ENCODE assay signal across 8 cellular contexts in the genomic region with DNA sequence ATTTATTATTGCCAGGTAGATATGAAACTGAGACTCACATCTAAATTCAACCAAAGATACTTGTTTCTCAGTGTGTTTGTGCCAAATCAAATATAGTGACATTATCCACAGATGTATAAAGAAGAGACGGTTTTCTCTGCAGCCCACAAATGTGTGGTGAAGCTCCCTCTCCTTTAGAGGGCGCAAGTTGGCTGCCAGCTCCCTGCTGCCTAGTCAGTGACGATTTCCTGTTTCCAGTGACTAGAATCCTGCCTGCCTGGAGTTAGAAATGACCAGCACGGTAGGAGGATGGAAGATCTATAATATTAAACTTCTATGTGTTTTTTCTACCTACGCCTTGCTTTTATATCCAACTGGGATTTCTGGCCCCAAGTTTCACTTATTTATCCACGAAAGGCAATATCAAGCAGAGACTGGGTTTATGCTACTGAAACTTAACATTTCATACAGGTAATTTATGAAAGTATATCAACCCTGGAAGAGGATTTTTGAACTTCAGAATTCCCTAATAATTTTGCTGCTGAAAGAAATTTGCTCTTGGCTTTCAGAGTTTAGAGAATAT.
DNase-seq lines count a peak whose midpoint lies in the region; ATAC-seq and TF ChIP-seq lines count a peak whose summit lies in the region.

No MANE protein-coding gene starts in this region.

- no peak for DNase-seq in AG04450 (ENCODE audit: low read depth, low spot score)
- peak; percentile 54 for DNase-seq in KBM-7
- peak; percentile 75 for DNase-seq in iPS-NIHi11 (ENCODE audit: low spot score)
- DNase-seq in natural killer cell, result no peak
- no peak for DNase-seq in activated naive CD4-positive, alpha-beta T cell treated with anti-CD3 and anti-CD28 coated beads, Interleukin-2, amount 50 U/mL, for 16 hours

- CTCF ChIA-PET in AG04450 (lab: Charles Lee), result interaction anchor here (0.6 to 1.3 kb wide), 3 partner anchors 15 to 217 kb away, joined by 3 read pairs; no protein-coding TSS in a partner anchor

- in situ Hi-C loops in KBM-7 (cut with MboI; ENCODE audit: low pct_unique_long_range_greater_than_20kb, low sequenced_read_pairs), result no loop called here

- no peak overlapping the region for H3K4me3 Mint-ChIP-seq in natural killer cell

- no peak overlapping the region for H3K4me3 ChIP-seq in AG04450 (ENCODE audit: low read depth, low read length)

- H3K4me1 Mint-ChIP-seq in natural killer cell, result no peaks in the 10 kb centered on the region

- H3K27me3 Mint-ChIP-seq in natural killer cell (ENCODE audit: low read depth in 2 of 2), result no peaks in the 10 kb centered on the region

- POLR2A ChIA-PET in AG04450 (lab: Yijun Ruan, JAX), result no interaction called here

- TF ChIP-seq CTCF in AG04450 (IDR thresholded peaks at IDR 0.05; ENCODE audit: low read depth, low read length) (peak; percentile 61), natural killer cell (IDR thresholded peaks at IDR 0.05) (no peak)

- peaks cover 0 to 4% of the 10 kb centered on the region in 2 donors for H3K9me3 Mint-ChIP-seq in natural killer cell

- no peaks in the 10 kb centered on the region for H3K9me3 ChIP-seq in AG04450 (ENCODE audit: control insufficient read depth, insufficient read depth, low read length)

- no peak overlapping the region for H3K27ac Mint-ChIP-seq in natural killer cell

- H3K27ac ChIP-seq in AG04450 (ENCODE audit: low read depth, low read length), result no peak overlapping the region

- no peaks in the 10 kb centered on the region for H3K36me3 Mint-ChIP-seq in natural killer cell

- ATAC-seq in GM18867 (IDR thresholded peaks at IDR 0.05; ENCODE audit: unreplicated experiment) (peak; percentile 61), SK-N-SH treated with all-trans-retinoic acid at 6 μM for 48 hours (peak; percentile 99), natural killer cell (no peak), HG02678 (IDR thresholded peaks at IDR 0.05; ENCODE audit: unreplicated experiment) (no peak)

- intact Hi-C loops in natural killer cell (cut with micrococcal nuclease), result no loop called here

- H3K27me3 ChIP-seq in AG04450 (ENCODE audit: control insufficient read depth, insufficient read depth, low read length), result no peaks in the 10 kb centered on the region

TF ChIP-seq in SK-N-SH treated with all-trans-retinoic acid at 6 μM for 48 hours, 23 proteins besides CTCF, POLR2A, EP300 and RAD21:
- TF ChIP-seq SNAI2 (CRISPR knock-in tag; IDR thresholded peaks at IDR 0.05), result no peak
- TF ChIP-seq, protein P1, sequence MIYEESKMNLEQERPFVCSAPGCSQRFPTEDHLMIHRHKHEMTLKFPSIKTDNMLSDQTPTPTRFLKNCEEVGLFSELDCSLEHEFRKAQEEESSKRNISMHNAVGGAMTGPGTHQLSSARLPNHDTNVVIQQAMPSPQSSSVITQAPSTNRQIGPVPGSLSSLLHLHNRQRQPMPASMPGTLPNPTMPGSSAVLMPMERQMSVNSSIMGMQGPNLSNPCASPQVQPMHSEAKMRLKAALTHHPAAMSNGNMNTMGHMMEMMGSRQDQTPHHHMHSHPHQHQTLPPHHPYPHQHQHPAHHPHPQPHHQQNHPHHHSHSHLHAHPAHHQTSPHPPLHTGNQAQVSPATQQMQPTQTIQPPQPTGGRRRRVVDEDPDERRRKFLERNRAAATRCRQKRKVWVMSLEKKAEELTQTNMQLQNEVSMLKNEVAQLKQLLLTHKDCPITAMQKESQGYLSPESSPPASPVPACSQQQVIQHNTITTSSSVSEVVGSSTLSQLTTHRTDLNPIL (CRISPR knock-in tag; IDR thresholded peaks at IDR 0.05; ENCODE audit: low read depth), result no peak
- TF ChIP-seq RARB (CRISPR knock-in tag; IDR thresholded peaks at IDR 0.05), result no peak
- TF ChIP-seq, protein P2, sequence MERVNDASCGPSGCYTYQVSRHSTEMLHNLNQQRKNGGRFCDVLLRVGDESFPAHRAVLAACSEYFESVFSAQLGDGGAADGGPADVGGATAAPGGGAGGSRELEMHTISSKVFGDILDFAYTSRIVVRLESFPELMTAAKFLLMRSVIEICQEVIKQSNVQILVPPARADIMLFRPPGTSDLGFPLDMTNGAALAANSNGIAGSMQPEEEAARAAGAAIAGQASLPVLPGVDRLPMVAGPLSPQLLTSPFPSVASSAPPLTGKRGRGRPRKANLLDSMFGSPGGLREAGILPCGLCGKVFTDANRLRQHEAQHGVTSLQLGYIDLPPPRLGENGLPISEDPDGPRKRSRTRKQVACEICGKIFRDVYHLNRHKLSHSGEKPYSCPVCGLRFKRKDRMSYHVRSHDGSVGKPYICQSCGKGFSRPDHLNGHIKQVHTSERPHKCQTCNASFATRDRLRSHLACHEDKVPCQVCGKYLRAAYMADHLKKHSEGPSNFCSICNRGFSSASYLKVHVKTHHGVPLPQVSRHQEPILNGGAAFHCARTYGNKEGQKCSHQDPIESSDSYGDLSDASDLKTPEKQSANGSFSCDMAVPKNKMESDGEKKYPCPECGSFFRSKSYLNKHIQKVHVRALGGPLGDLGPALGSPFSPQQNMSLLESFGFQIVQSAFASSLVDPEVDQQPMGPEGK (CRISPR knock-in tag; IDR thresholded peaks at IDR 0.05; ENCODE audit: borderline replicate concordance), result no peak
- no peak for TF ChIP-seq ZC3H10 (CRISPR knock-in tag; IDR thresholded peaks at IDR 0.05)
- TF ChIP-seq, protein P3, sequence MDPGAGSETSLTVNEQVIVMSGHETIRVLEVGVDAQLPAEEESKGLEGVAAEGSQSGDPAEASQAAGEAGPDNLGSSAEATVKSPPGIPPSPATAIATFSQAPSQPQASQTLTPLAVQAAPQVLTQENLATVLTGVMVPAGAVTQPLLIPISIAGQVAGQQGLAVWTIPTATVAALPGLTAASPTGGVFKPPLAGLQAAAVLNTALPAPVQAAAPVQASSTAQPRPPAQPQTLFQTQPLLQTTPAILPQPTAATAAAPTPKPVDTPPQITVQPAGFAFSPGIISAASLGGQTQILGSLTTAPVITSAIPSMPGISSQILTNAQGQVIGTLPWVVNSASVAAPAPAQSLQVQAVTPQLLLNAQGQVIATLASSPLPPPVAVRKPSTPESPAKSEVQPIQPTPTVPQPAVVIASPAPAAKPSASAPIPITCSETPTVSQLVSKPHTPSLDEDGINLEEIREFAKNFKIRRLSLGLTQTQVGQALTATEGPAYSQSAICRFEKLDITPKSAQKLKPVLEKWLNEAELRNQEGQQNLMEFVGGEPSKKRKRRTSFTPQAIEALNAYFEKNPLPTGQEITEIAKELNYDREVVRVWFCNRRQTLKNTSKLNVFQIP (CRISPR knock-in tag; IDR thresholded peaks at IDR 0.05; ENCODE audit: borderline replicate concordance, low read depth), result no peak
TF ChIP-seq in SK-N-SH treated with all-trans-retinoic acid at 6 μM for 48 hours: peak in this region for 0.

Comparison
In these comparisons a context has a peak if more than half of its experiments do, and no peak if none do; other contexts are left out.
1. DNase-seq: peak in KBM-7 (single experiment) and iPS-NIHi11 (single experiment); none in AG04450 (single experiment), natural killer cell (single experiment) and activated naive CD4-positive, alpha-beta T cell treated with anti-CD3 and anti-CD28 coated beads, Interleukin-2, amount 50 U/mL, for 16 hours (single experiment).
2. ATAC-seq: peak in GM18867 (single experiment) and SK-N-SH treated with all-trans-retinoic acid at 6 μM for 48 hours (single experiment); none in natural killer cell (0 of 3) and HG02678 (single experiment).